In the genomic region with DNA sequence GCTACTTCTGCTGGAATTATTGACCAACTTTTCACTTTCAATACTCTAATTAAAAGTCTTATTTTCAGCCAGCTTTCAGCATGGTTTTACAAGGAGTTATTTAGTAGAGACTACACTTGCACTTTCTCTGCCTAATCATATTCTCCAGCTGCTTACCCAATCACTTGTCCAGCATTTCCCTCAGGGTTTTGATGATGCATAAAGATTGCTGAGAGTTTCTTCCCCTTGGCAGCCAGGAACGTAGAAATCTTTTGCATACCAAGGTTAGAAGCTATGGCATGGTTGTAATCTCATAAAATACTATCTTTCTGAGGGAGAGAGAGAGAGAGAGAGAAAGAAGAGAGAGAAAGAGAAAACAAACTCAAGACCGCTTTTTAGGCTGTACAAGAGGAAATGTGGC, we compare ENCODE assay signal across 21 cellular contexts. TPM values are rescaled to one million over a fixed set of nuclear protein-coding genes. Genes with fewer than 3 reads are reported as not detected.
"Had no signal": no experiment of that assay in that cellular context is flagged by ENCODE, and none has a peak within 500 bp of the region (broad histone marks: within the 10 kb centered on the region; RNA-seq: fewer than 3 reads in every experiment).

No MANE protein-coding gene starts in this region.

- DNase-seq: KBM-7, MM.1S, NCI-H1092 treated with DMSO at 0.1 percent for 48 hours, NCI-H1436, NCI-H1694, NCI-H187 treated with DMSO at 0.1 percent for 48 hours, NCI-H2029 treated with DMSO at 0.1 percent for 48 hours, NCI-H2171 treated with DMSO at 0.1 percent for 48 hours, NCI-H446, NCI-H510A, NCI-H524 treated with DMSO at 0.1 percent for 48 hours, NCI-H69, NCI-H774, PC-3, SHP77, SJCRH30 had no signal

- ATAC-seq: Panc1, PC-3, SK-N-SH treated with all-trans-retinoic acid at 6 μM for 48 hours had no signal

- H3K9me3 ChIP-seq: SJCRH30 had no signal

- H3K27ac ChIP-seq: HL-60, RWPE1, SJCRH30 had no signal

- H3K36me3 ChIP-seq: SJCRH30 had no signal

- H3K4me3 ChIP-seq: SJCRH30 had no signal

- H3K4me1 ChIP-seq: SJCRH30 had no signal

RNA-seq across cellular contexts. Expression of a gene that starts 10.8 kb away (rescaled TPM):
- total RNA-seq: HT-29, PC-3, SJCRH30 had no signal

RNA-seq across cellular contexts. Expression of a gene that starts 19.1 kb away (rescaled TPM):
- total RNA-seq: HT-29, PC-3, SJCRH30 had no signal

RNA-seq across cellular contexts. Expression of a gene that starts 40.5 kb away (rescaled TPM):
- total RNA-seq: HT-29, PC-3, SJCRH30 had no signal

RNA-seq across cellular contexts. Expression of a gene that starts 49.4 kb away (rescaled TPM):
- total RNA-seq: HT-29, PC-3, SJCRH30 had no signal
